1 cellular context compared by ENCODE assay signal in the genomic region with DNA sequence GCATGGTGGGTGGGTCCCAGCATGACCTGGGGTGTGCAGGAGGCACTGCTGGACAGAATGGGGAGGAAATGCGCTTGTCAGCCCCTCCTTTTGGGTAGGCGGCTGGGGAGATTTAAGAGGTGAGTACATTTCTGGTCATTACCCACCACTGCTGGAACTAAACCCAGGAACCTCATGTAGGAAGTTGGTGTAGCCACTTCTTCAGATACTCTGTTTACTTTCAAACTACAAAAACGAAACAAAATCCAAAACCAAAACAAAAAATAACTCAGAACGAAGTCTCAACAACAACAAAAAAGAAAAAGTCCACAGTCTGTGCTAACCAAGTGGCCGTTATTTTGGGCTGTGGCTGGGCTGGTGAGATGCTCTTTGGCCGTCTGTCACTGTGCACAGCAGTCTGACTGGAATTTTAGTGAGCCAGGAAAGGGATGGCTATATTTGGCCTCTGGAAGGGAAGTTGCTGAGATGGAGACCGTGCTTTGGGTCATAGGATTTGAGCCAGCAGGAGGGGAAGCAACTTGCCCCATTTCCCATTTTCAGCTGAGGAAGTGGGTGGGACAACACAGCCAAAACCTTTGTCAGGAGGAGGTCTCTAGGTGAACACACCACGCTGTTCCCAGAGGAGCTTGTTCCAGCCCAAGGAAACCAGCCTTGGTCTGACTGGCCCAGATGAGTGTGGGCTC.
TF ChIP-seq lines count a peak whose summit lies in the region.

No MANE protein-coding gene starts in this region.

TF ChIP-seq in liver, 16 proteins besides CTCF, POLR2A, EP300 and RAD21 (continued from another document):
- TF ChIP-seq, protein P1, sequence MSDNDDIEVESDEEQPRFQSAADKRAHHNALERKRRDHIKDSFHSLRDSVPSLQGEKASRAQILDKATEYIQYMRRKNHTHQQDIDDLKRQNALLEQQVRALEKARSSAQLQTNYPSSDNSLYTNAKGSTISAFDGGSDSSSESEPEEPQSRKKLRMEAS (IDR thresholded peaks at IDR 0.05): no peak
- no peak for TF ChIP-seq HNF4A (conservative IDR thresholded peaks at IDR 0.05)
